In the genomic region with DNA sequence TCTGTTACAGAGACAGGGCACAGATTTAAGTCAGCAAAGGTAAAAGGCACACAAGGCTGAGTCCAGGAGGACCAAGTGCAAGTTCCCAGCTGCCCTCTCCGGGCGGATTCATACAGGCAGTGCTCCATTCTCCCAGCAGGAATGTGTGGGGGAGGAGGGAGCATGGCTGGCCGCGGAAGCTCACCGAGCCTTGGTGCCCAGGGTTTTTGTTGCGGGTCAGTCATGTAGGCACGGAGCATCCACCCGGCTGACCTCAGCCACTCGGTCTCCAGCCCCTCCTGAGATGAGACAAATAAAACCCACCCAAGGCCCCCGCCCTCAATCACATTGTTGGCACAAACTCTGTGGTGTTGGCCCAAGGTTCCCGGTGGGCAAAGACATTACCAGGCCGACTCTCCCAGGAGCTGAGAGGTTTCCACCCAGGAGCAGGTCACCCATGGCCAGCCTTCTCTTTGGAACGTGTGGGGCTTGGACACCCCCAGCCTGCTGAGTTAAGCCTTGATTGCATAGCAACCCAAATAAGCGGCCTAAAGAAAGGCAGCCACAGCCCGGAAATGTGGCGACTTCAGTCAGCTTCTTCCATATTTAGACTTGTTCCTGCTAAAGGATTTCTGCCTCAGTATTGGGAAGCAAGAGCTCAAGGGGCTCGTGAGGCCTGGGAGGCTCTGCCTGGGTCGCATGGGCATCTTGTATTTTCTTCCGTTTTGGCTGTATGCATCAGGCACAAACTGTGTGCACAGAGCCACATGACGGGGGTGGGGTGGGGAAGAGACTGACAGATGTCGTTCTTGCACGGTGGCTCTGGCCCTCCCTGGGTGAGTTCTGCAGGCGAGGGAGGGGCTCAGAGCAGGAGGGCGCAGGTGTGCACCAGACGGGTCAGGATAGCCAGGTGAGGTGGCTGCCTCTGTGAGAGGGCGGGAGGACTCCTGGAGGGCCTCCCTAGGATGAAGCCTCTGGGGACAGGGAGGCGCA, we compare ENCODE assay signal across 19 cellular contexts.
DNase-seq lines count a peak whose midpoint lies in the region; ATAC-seq and FAIRE-seq lines count a peak whose summit lies in the region.
"Had no signal": no experiment of that assay in that cellular context is flagged by ENCODE, and none has a peak within 500 bp of the region (broad histone marks: within the 10 kb centered on the region; RNA-seq: fewer than 3 reads in every experiment).

No MANE protein-coding gene starts in this region.

- peak; percentile 6 for DNase-seq in left ventricle myocardium superior
- no peak for DNase-seq in right cardiac atrium
- peak; percentile 48 for DNase-seq in MV-4-11 (lab: John Stamatoyannopoulos, UW)
- peak; percentile 84 for DNase-seq in left kidney (ENCODE audit: low read depth, low spot score)
- no peak for DNase-seq in sciatic nerve (ENCODE audit: low spot score)
- no peak for DNase-seq in GM19239 (ENCODE audit: insufficient read length, low spot score)
- DNase-seq: BE2C; CD4-positive, CD25-positive, alpha-beta regulatory T cell; DMS79; KG1; NCI-H1105; NCI-H146; NCI-H2029; NCI-H524 treated with DMSO at 0.1 percent for 48 hours; NCI-H82; SJCRH30 had no signal

- no peak overlapping the region for H3K4me3 ChIP-seq in right cardiac atrium (ENCODE audit: low read length)
- H3K4me3 ChIP-seq: HAP-1, SJCRH30 had no signal

- H3K27me3 ChIP-seq in right cardiac atrium (ENCODE audit: control insufficient read depth, insufficient read depth) = no peaks in the 10 kb centered on the region
- H3K27me3 ChIP-seq: BE2C, SJCRH30 had no signal

- ATAC-seq in left ventricle myocardium superior (no peak), right cardiac atrium (no peak), HG03280 (IDR thresholded peaks at IDR 0.05; ENCODE audit: unreplicated experiment) (no peak), sciatic nerve (no peak)
- ATAC-seq: Panc1 had no signal

- intact Hi-C loops in left ventricle myocardium superior (cut with micrococcal nuclease) = no loop called here
- intact Hi-C loops in right cardiac atrium (cut with DNase I) = loop anchor here in 1 of 4 donors (10.0 kb wide), 1 partner anchor 279 kb away; no protein-coding TSS in a partner anchor
- intact Hi-C loops in sciatic nerve (cut with DNase I) = no loop called here

- H3K9me3 ChIP-seq in right cardiac atrium (ENCODE audit: control insufficient read depth, low read length) = no peaks in the 10 kb centered on the region
- H3K9me3 ChIP-seq: BE2C, HAP-1, SJCRH30 had no signal

- no peak for FAIRE-seq in GM19239 (lab: Jason Lieb, UNC)

- H3K27ac ChIP-seq in right cardiac atrium (ENCODE audit: low read length) = no peak overlapping the region
- H3K27ac ChIP-seq: SJCRH30 had no signal

- 77% methylated on average over 27 of the region's 27 CpGs for whole genome bisulfite sequencing in right cardiac atrium

- H3K4me1 ChIP-seq in right cardiac atrium (ENCODE audit: control insufficient read depth, insufficient read depth, low read length) = no peaks in the 10 kb centered on the region
- H3K4me1 ChIP-seq: BE2C, HAP-1, SJCRH30 had no signal

Comparison
In these comparisons a context has a peak if more than half of its experiments do, and no peak if none do; other contexts are left out.
1. DNase-seq: peak in left ventricle myocardium superior (single experiment), MV-4-11 (single experiment) and left kidney (single experiment); none in right cardiac atrium (0 of 3), sciatic nerve (single experiment) and GM19239 (single experiment).